Comparison of ENCODE assay signal across 1 cellular context in genomic region chr9:131678499-131679111, GRCh38.
TF ChIP-seq lines count a peak whose summit lies in the region.

No MANE protein-coding gene starts in this region.

TF ChIP-seq in SK-N-SH, 30 proteins besides CTCF, POLR2A, EP300 and RAD21 (continued from another document):
- no peak for TF ChIP-seq CHD2 (IDR thresholded peaks at IDR 0.05; ENCODE audit: low read length, partially characterized antibody)
- peak; percentile 67; the same call in 1 of the 2 replicates for TF ChIP-seq POLR2AphosphoS5 (IDR thresholded peaks at IDR 0.05; ENCODE audit: low read depth, low read length)
- no peak for TF ChIP-seq USF1 (IDR thresholded peaks at IDR 0.05; ENCODE audit: borderline replicate concordance, low read depth)
- no peak for TF ChIP-seq FOXM1 (IDR thresholded peaks at IDR 0.05; ENCODE audit: low read depth)
- TF ChIP-seq, protein P1, sequence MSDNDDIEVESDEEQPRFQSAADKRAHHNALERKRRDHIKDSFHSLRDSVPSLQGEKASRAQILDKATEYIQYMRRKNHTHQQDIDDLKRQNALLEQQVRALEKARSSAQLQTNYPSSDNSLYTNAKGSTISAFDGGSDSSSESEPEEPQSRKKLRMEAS (IDR thresholded peaks at IDR 0.05; ENCODE audit: low read depth), result peak; percentile 70
- TF ChIP-seq EZH2phosphoT487 (IDR thresholded peaks at IDR 0.05; ENCODE audit: borderline replicate concordance, low read depth), result no peak
- TF ChIP-seq FOSL2 (IDR thresholded peaks at IDR 0.05; ENCODE audit: borderline replicate concordance, low read depth), result peak; percentile 94
- no peak for TF ChIP-seq SIN3A (IDR thresholded peaks at IDR 0.05; ENCODE audit: borderline replicate concordance, low read depth, low read length)
- TF ChIP-seq TCF12 (IDR thresholded peaks at IDR 0.05), result peak; percentile 93
- TF ChIP-seq FOXJ3 (CRISPR knock-in tag; IDR thresholded peaks at IDR 0.05), result no peak
- TF ChIP-seq, protein P2, sequence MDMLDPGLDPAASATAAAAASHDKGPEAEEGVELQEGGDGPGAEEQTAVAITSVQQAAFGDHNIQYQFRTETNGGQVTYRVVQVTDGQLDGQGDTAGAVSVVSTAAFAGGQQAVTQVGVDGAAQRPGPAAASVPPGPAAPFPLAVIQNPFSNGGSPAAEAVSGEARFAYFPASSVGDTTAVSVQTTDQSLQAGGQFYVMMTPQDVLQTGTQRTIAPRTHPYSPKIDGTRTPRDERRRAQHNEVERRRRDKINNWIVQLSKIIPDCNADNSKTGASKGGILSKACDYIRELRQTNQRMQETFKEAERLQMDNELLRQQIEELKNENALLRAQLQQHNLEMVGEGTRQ (IDR thresholded peaks at IDR 0.05; ENCODE audit: borderline replicate concordance, low read depth, low read length), result no peak
- no peak; the same call in 1 of the 2 replicates for TF ChIP-seq TAF1 (IDR thresholded peaks at IDR 0.05; ENCODE audit: borderline replicate concordance, low read depth, low read length)
- TF ChIP-seq GATA2 (CRISPR knock-in tag; IDR thresholded peaks at IDR 0.05), result no peak
- no peak for TF ChIP-seq IRF3 (IDR thresholded peaks at IDR 0.05; ENCODE audit: low read depth, low read length)
- TF ChIP-seq, protein P3, sequence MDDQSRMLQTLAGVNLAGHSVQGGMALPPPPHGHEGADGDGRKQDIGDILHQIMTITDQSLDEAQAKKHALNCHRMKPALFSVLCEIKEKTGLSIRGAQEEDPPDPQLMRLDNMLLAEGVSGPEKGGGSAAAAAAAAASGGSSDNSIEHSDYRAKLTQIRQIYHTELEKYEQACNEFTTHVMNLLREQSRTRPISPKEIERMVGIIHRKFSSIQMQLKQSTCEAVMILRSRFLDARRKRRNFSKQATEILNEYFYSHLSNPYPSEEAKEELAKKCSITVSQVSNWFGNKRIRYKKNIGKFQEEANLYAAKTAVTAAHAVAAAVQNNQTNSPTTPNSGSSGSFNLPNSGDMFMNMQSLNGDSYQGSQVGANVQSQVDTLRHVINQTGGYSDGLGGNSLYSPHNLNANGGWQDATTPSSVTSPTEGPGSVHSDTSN (IDR thresholded peaks at IDR 0.05), result peak; percentile 82
- peak; percentile 85 for TF ChIP-seq NFIC (IDR thresholded peaks at IDR 0.05; ENCODE audit: borderline replicate concordance)
- peak; percentile 51; the same call in 1 of the 2 replicates for TF ChIP-seq TEAD4 (IDR thresholded peaks at IDR 0.05; ENCODE audit: borderline replicate concordance, insufficient read depth)
- no peak for TF ChIP-seq NRF1 (IDR thresholded peaks at IDR 0.05; ENCODE audit: low read depth, low read length)
- no peak for TF ChIP-seq RFX5 (IDR thresholded peaks at IDR 0.05; ENCODE audit: low read length)
- TF ChIP-seq YY1 (IDR thresholded peaks at IDR 0.05; ENCODE audit: low read depth), result no peak; the same call in 1 of the 2 replicates
- TF ChIP-seq SMC3 (IDR thresholded peaks at IDR 0.05; ENCODE audit: low read depth, low read length), result no peak
- TF ChIP-seq JUND (IDR thresholded peaks at IDR 0.05), result peak; percentile 90
- no peak for TF ChIP-seq ELF1 (IDR thresholded peaks at IDR 0.05)
- TF ChIP-seq MEF2A (IDR thresholded peaks at IDR 0.05; ENCODE audit: borderline replicate concordance, low read depth), result peak; percentile 98
